ENCODE assay signal across 8 cellular contexts in the genomic region with DNA sequence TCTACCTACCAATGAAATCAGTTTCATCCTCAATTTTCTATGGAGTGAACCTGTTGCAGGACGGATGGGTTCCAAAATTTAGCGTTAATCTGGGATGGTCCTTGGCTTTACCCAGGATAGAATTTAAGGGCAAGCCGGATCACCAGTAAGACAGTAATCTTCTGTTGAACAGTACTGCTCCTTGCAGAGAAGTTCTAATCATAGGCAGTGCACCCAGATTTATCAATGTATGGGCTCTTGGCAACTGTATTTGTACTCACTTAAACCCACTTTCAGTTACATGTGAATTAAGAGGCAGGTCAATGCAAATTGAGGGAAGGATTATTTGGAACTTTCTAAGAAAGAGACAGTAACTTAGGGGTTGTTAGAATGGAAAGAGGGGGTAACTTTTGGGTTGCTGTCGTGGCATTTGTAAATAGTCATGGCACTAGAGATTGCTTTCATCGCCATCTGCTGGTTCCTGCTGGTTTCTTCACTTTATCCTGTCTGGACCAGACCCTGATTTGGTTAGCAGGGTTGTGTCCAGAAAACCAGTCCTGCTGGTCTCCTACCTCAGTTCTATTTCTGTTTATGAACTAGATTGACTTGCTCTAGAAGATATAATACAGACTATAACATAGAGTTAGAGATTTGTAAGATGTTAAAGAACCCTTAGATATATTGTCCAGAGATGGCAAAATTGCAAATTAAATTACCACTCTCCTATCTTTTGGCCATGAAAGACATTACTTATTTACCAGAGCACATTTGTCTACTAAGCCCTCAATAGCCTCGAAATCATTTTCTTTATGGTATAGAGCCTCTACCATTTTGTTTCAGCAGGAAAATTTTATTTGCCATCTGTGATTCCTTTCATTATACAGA.
DNase-seq lines count a peak whose midpoint lies in the region; ATAC-seq, FAIRE-seq and TF ChIP-seq lines count a peak whose summit lies in the region.

No MANE protein-coding gene starts in this region.

- H3K4me2 ChIP-seq in endothelial cell of umbilical vein (ENCODE audit: insufficient read depth, low read length) (no peak overlapping the region), neural cell (ENCODE audit: low read length) (no peak overlapping the region)

- H3K4me3 ChIP-seq in endothelial cell of umbilical vein (replicated peaks in 1 of 3; ENCODE audit: insufficient read depth in 1 of 3, low read depth in 1 of 3, low read length in 3 of 3) (no peak overlapping the region), neural cell (ENCODE audit: low read length) (no peak overlapping the region)

- H3F3A ChIP-seq in neural cell (ENCODE audit: insufficient read depth, low read length, poor library complexity, severe bottlenecking): no peaks in the 10 kb centered on the region

- dilution Hi-C loops in endothelial cell of umbilical vein (cut with MboI; ENCODE audit: extremely low pct_ligation_motif_present, low sequenced_read_pairs): no loop called here

- peak; percentile 74 for FAIRE-seq in endothelial cell of umbilical vein (lab: Jason Lieb, UNC)

- no TSS peak for BruUV-seq in endothelial cell of umbilical vein (replicated peaks; lab: Mats Ljungman, UMichigan)

- H3K27me3 ChIP-seq in endothelial cell of umbilical vein (ENCODE audit: control insufficient read depth in 2 of 2, insufficient read depth in 2 of 2, low read length in 2 of 2): no peaks in the 10 kb centered on the region
- H3K27me3 ChIP-seq in neural cell (ENCODE audit: insufficient read depth, low read depth, low read length): no peaks in the 10 kb centered on the region

- no peak overlapping the region for H3K27ac ChIP-seq in endothelial cell of umbilical vein (ENCODE audit: insufficient read depth, low read depth, low read length)
- H3K27ac ChIP-seq in neural cell (ENCODE audit: low read length): no peak overlapping the region

- H3K4me1 ChIP-seq in endothelial cell of umbilical vein (ENCODE audit: control insufficient read depth, extremely low read depth, insufficient read depth, low read length): no peaks in the 10 kb centered on the region

- no peaks in the 10 kb centered on the region for H3K9me3 ChIP-seq in endothelial cell of umbilical vein (replicated peaks; ENCODE audit: control insufficient read depth, insufficient read depth, low read length)
- no peaks in the 10 kb centered on the region for H3K9me3 ChIP-seq in neural cell (ENCODE audit: low read length)

- intact Hi-C loops in endothelial cell of umbilical vein (cut with micrococcal nuclease): loop anchor here (1.0 to 10.0 kb wide), 3 partner anchors 97 to 346 kb away; no protein-coding TSS in a partner anchor

- H3K79me2 ChIP-seq in endothelial cell of umbilical vein (ENCODE audit: control insufficient read depth, insufficient read depth, low read length): no peaks in the 10 kb centered on the region
- no peaks in the 10 kb centered on the region for H3K79me2 ChIP-seq in neural cell (replicated peaks; ENCODE audit: insufficient read depth, low read length)

- DNase-seq in Ammon's horn (ENCODE audit: low spot score): peak; percentile 28
- DNase-seq in HT1080 (ENCODE audit: low read depth): peak; percentile 50
- peak; percentile 1 for DNase-seq in T follicular helper cell (ENCODE audit: low read depth)
- peak; percentile 34 for DNase-seq in endothelial cell of umbilical vein (ENCODE audit: low read depth, low spot score)
- DNase-seq in UCSD-AML1 (lab: John Stamatoyannopoulos, UW; ENCODE audit: unreplicated experiment): no peak

- H3K9ac ChIP-seq in endothelial cell of umbilical vein (replicated peaks; ENCODE audit: extremely low read depth, insufficient read depth, low read length): no peak overlapping the region
- H3K9ac ChIP-seq in neural cell (ENCODE audit: low read length): no peak overlapping the region

- H2AFZ ChIP-seq in endothelial cell of umbilical vein (ENCODE audit: low read depth, low read length): peak overlapping the region; percentile 56
- no peak overlapping the region for H2AFZ ChIP-seq in neural cell (ENCODE audit: low read depth, low read length)

- no peak for TF ChIP-seq POLR2A in endothelial cell of umbilical vein (IDR thresholded peaks at IDR 0.05; ENCODE audit: low read depth, low read length)

- no peaks in the 10 kb centered on the region for H3K9me2 ChIP-seq in neural cell (ENCODE audit: insufficient read depth, low read length)

- POLR2A ChIA-PET in endothelial cell of umbilical vein (lab: Charles Lee): no interaction called here

- TF ChIP-seq CTCF in endothelial cell of umbilical vein (IDR thresholded peaks at IDR 0.05; ENCODE audit: extremely low read depth in 1 of 2, insufficient read depth in 1 of 2, low read depth in 1 of 2, low read length in 2 of 2) (peak; percentile 47 to 68), neural cell (IDR thresholded peaks at IDR 0.05; ENCODE audit: poor library complexity, severe bottlenecking) (peak; percentile 45)

- H3K36me3 ChIP-seq in endothelial cell of umbilical vein (ENCODE audit: control insufficient read depth in 2 of 2, extremely low read depth in 1 of 2, insufficient read depth in 2 of 2, low read length in 2 of 2) (no peaks in the 10 kb centered on the region), neural cell (ENCODE audit: insufficient read depth, low read length) (no peaks in the 10 kb centered on the region)

- CTCF ChIA-PET in endothelial cell of umbilical vein (lab: Charles Lee): interaction anchor here (1.3 kb wide), 2 partner anchors 14 to 63 kb away, joined by 3 to 4 read pairs; no protein-coding TSS in a partner anchor

- TF ChIP-seq RAD21 in neural cell (conservative IDR thresholded peaks at IDR 0.05): peak; percentile 41

- ATAC-seq in GM18502 (IDR thresholded peaks at IDR 0.05; ENCODE audit: poor library complexity, unreplicated experiment) (peak; percentile 78), GM19328 (IDR thresholded peaks at IDR 0.05; ENCODE audit: unreplicated experiment) (no peak)

- H4K20me1 ChIP-seq in endothelial cell of umbilical vein (replicated peaks; ENCODE audit: control insufficient read depth, extremely low read depth, insufficient read depth, low read length): no peaks in the 10 kb centered on the region
- no peaks in the 10 kb centered on the region for H4K20me1 ChIP-seq in neural cell (ENCODE audit: insufficient read depth)

- no peak for TF ChIP-seq EP300 in neural cell (conservative IDR thresholded peaks at IDR 0.05; ENCODE audit: poor library complexity, severe bottlenecking)

- H3K9me1 ChIP-seq in endothelial cell of umbilical vein (replicated peaks; ENCODE audit: control insufficient read depth, extremely low read depth, insufficient read depth, low read length): no peaks in the 10 kb centered on the region

TF ChIP-seq in endothelial cell of umbilical vein, 7 proteins besides CTCF, POLR2A, EP300 and RAD21:
- no peak for TF ChIP-seq JUN (IDR thresholded peaks at IDR 0.05; ENCODE audit: borderline replicate concordance, insufficient read depth, insufficient read length, low read depth)
- TF ChIP-seq POLR2AphosphoS5 (IDR thresholded peaks at IDR 0.05; ENCODE audit: insufficient read depth, low read depth, low read length): no peak
- no peak for TF ChIP-seq FOS (IDR thresholded peaks at IDR 0.05; ENCODE audit: borderline replicate concordance, insufficient read depth, low read length)
- no peak for TF ChIP-seq MYC (IDR thresholded peaks at IDR 0.05; ENCODE audit: low read depth, low read length)
- TF ChIP-seq EZH2 (IDR thresholded peaks at IDR 0.05; ENCODE audit: borderline replicate concordance, low read depth, low read length, severe bottlenecking): no peak
- TF ChIP-seq, protein P1, sequence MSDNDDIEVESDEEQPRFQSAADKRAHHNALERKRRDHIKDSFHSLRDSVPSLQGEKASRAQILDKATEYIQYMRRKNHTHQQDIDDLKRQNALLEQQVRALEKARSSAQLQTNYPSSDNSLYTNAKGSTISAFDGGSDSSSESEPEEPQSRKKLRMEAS (IDR thresholded peaks at IDR 0.05; ENCODE audit: insufficient read depth, insufficient read length): no peak
- no peak for TF ChIP-seq GATA2 (IDR thresholded peaks at IDR 0.05; ENCODE audit: insufficient read depth, insufficient read length, low read depth, low read length)

TF ChIP-seq in neural cell, 6 proteins besides CTCF, POLR2A, EP300 and RAD21:
- peak; percentile 53 for TF ChIP-seq SMC3 (conservative IDR thresholded peaks at IDR 0.05; ENCODE audit: poor library complexity)
- no peak for TF ChIP-seq POLR2AphosphoS5 (IDR thresholded peaks at IDR 0.05)
TF ChIP-seq in neural cell: peak in this region for 1.
